Comparison of ENCODE assay signal across 1 cellular context in genomic region chr1:235124111-235124510, GRCh38.
TF ChIP-seq lines count a peak whose summit lies in the region.

No MANE protein-coding gene starts in this region.

TF ChIP-seq in GM23338, 12 proteins besides CTCF, POLR2A, EP300 and RAD21 (continued from another document):
- no peak for TF ChIP-seq ETS1 (IDR thresholded peaks at IDR 0.05)
- no peak for TF ChIP-seq REST (IDR thresholded peaks at IDR 0.05; ENCODE audit: unreplicated experiment)
- TF ChIP-seq ZNF114 (CRISPR knock-in tag; IDR thresholded peaks at IDR 0.05), result no peak
- no peak for TF ChIP-seq ZNF462 (CRISPR knock-in tag; IDR thresholded peaks at IDR 0.05)
- TF ChIP-seq JUNB (IDR thresholded peaks at IDR 0.05; ENCODE audit: unreplicated experiment), result no peak
